ENCODE assay signal across 18 cellular contexts in genomic region chr15:91151781-91152563, GRCh38. TPM values are rescaled to one million over a fixed set of nuclear protein-coding genes. Genes with fewer than 3 reads are reported as not detected.
"Had no signal": no experiment of that assay in that cellular context is flagged by ENCODE, and none has a peak within 500 bp of the region (broad histone marks: within the 10 kb centered on the region; RNA-seq: fewer than 3 reads in every experiment).

No MANE protein-coding gene starts in this region.

- H3K27ac ChIP-seq: HL-60, KMS-11 had no signal

- H3K4me3 ChIP-seq: K562 had no signal

- H3K9me3 ChIP-seq: SK-N-SH had no signal

- FAIRE-seq: HTR-8/SVneo, K562, RCC 7860 had no signal

- ATAC-seq: K562, T-cell had no signal

- DNase-seq: Kasumi-1, MM.1S, NCI-H1105 treated with DMSO at 0.1 percent for 48 hours, NCI-H187, NCI-H2029, NCI-H510A, NCI-H524 treated with DMSO at 0.1 percent for 48 hours, RPMI8226, SHP77, SK-N-SH, SW 1271, T-cell had no signal

RNA-seq across cellular contexts. Expression of gene SV2B, which starts 51.9 kb away (rescaled TPM):
- total RNA-seq: M059J had no signal
- polyA plus RNA-seq: SK-N-SH had no signal
